18 cellular contexts compared by ENCODE assay signal in genomic region chr1:105437847-105438246, GRCh38.
DNase-seq lines count a peak whose midpoint lies in the region; ATAC-seq, FAIRE-seq and TF ChIP-seq lines count a peak whose summit lies in the region.
"Had no signal": no experiment of that assay in that cellular context is flagged by ENCODE, and none has a peak within 500 bp of the region (broad histone marks: within the 10 kb centered on the region; RNA-seq: fewer than 3 reads in every experiment).

No MANE protein-coding gene starts in this region.

- H3K27ac ChIP-seq in kidney (ENCODE audit: low read depth in 2 of 2, low read length in 2 of 2) (no peak overlapping the region), upper lobe of right lung (no peak overlapping the region)

- H3K4me1 ChIP-seq in kidney (ENCODE audit: control insufficient read depth in 1 of 2, insufficient read depth in 1 of 2, low read depth in 1 of 2, low read length in 2 of 2) (no peaks in the 10 kb centered on the region), upper lobe of right lung (no peaks in the 10 kb centered on the region)
- H3K4me1 ChIP-seq: HAP-1 had no signal

- H3K9ac ChIP-seq in kidney (ENCODE audit: low read length in 2 of 2): no peak overlapping the region

- H3K27me3 Mint-ChIP-seq in chondrocyte (ENCODE audit: low read depth): no peaks in the 10 kb centered on the region
- H3K27me3 Mint-ChIP-seq: CD4-positive, alpha-beta memory T cell had no signal

- no peak overlapping the region for H3K27ac Mint-ChIP-seq in chondrocyte (ENCODE audit: unreplicated experiment)
- H3K27ac Mint-ChIP-seq: CD4-positive, alpha-beta memory T cell; HFFc6 had no signal

- H3K27me3 ChIP-seq in upper lobe of right lung: no peaks in the 10 kb centered on the region

- H3K4me1 Mint-ChIP-seq in chondrocyte (ENCODE audit: low read depth): no peaks in the 10 kb centered on the region
- H3K4me1 Mint-ChIP-seq: CD4-positive, alpha-beta memory T cell had no signal

- ATAC-seq in upper lobe of right lung: peak; percentile 38
- ATAC-seq in HG03139 (IDR thresholded peaks at IDR 0.05; ENCODE audit: unreplicated experiment): no peak

- no peaks in the 10 kb centered on the region for H3K36me3 ChIP-seq in kidney (ENCODE audit: control insufficient read depth in 1 of 2, insufficient read depth in 2 of 2, low read length in 2 of 2)
- H3K36me3 ChIP-seq in upper lobe of right lung: no peaks in the 10 kb centered on the region
- H3K36me3 ChIP-seq: HAP-1 had no signal

- TF ChIP-seq CTCF in chondrocyte (IDR thresholded peaks at IDR 0.05) (no peak), kidney (IDR thresholded peaks at IDR 0.05; ENCODE audit: borderline replicate concordance, extremely low read depth, insufficient read depth) (no peak), upper lobe of right lung (IDR thresholded peaks at IDR 0.05) (no peak)

- FAIRE-seq in kidney (lab: Jason Lieb, UNC): no peak
- FAIRE-seq: GM12891, GM18507, H54 had no signal

- no peak overlapping the region for H3K4me3 ChIP-seq in kidney (ENCODE audit: low read length in 2 of 2)
- H3K4me3 ChIP-seq in upper lobe of right lung: no peak overlapping the region
- H3K4me3 ChIP-seq: HAP-1 had no signal

- DNase-seq in chondrocyte (ENCODE audit: low spot score): peak; percentile 55
- DNase-seq in kidney: peak; percentile 27
- peak; percentile 51 for DNase-seq in upper lobe of right lung
- no peak for DNase-seq in NK-92 (lab: John Stamatoyannopoulos, UW; ENCODE audit: unreplicated experiment)
- DNase-seq in MV-4-11 (lab: John Stamatoyannopoulos, UW): no peak
- DNase-seq: C1 segment of cervical spinal cord; Calu3; CD4-positive, alpha-beta memory T cell; COR-L47; DMS79 treated with DMSO at 0.1 percent for 48 hours; GF-D8; GOT3; HFFc6 had no signal

- H3K9me3 ChIP-seq in kidney (ENCODE audit: control insufficient read depth in 1 of 2, low read length in 2 of 2) (no peaks in the 10 kb centered on the region), upper lobe of right lung (no peaks in the 10 kb centered on the region)
- H3K9me3 ChIP-seq: HAP-1 had no signal

- intact Hi-C loops in kidney (cut with DNase I): no loop called here
- intact Hi-C loops in upper lobe of right lung (cut with DNase I): no loop called here

- H3K36me3 Mint-ChIP-seq in chondrocyte (ENCODE audit: low read depth): no peaks in the 10 kb centered on the region
- H3K36me3 Mint-ChIP-seq: CD4-positive, alpha-beta memory T cell had no signal

- no peak overlapping the region for H3K4me3 Mint-ChIP-seq in chondrocyte (ENCODE audit: unreplicated experiment)
- H3K4me3 Mint-ChIP-seq: CD4-positive, alpha-beta memory T cell; HFFc6 had no signal

- no peaks in the 10 kb centered on the region for H3K9me3 Mint-ChIP-seq in chondrocyte (ENCODE audit: low read depth)
- H3K9me3 Mint-ChIP-seq: HFFc6 had no signal

Comparison
In these comparisons a context has a peak if more than half of its experiments do, and no peak if none do; other contexts are left out.
1. DNase-seq: peak in chondrocyte (single experiment), kidney (single experiment) and upper lobe of right lung (single experiment); none in NK-92 (single experiment) and MV-4-11 (single experiment).